ENCODE assay signal across 8 cellular contexts in genomic region chr2:20051518-20052228, GRCh38.
DNase-seq lines count a peak whose midpoint lies in the region; ATAC-seq and TF ChIP-seq lines count a peak whose summit lies in the region.

Gene LAPTM4A, minus strand, starts transcription at chr2:20051628. Its CDS starts 108 bp downstream, at chr2:20051520.

- peak; percentile 75 for TF ChIP-seq POLR2A in GM19099 (IDR thresholded peaks at IDR 0.05; ENCODE audit: extremely low read depth, insufficient read length, low read depth)

- peak; percentile 95 for ATAC-seq in HG03378 (IDR thresholded peaks at IDR 0.05; ENCODE audit: unreplicated experiment)
- peak; percentile 96 to 97 for ATAC-seq in activated CD4-positive, CD25-positive, alpha-beta regulatory T cell treated with anti-CD3 and anti-CD28 coated beads, Interleukin-2, amount 50 U/mL, for 24 hours

- peak; percentile 99 for DNase-seq in Ammon's horn (ENCODE audit: low spot score)
- peak; percentile 98 for DNase-seq in NCI-H446 treated with DMSO at 0.1 percent for 48 hours (lab: John Stamatoyannopoulos, UW)
- DNase-seq in cerebellar nuclear complex (lab: John Stamatoyannopoulos, UW), result peak; percentile 96 to 98
- peak; percentile 100 for DNase-seq in islet precursor cell
- DNase-seq in stimulated activated CD4-positive, alpha-beta T cell treated with anti-CD3 and anti-CD28 coated beads, Interleukin-12 subunit alpha, Interleukin-12 subunit beta, amount 100 ng/mL, for 48 hours (ENCODE audit: low read depth in 2 of 3, low spot score in 1 of 3), result peak; percentile 91 to 96 (median 94)

Comparison
In these comparisons a context has a peak if more than half of its experiments do, and no peak if none do; other contexts are left out.
1. Peak in every context shown above with its lines: DNase-seq and ATAC-seq.